10 cellular contexts compared by ENCODE assay signal in genomic region chr15:89115547-89115946, GRCh38. TPM values are rescaled to one million over a fixed set of nuclear protein-coding genes. Genes with fewer than 3 reads are reported as not detected.
A peak's percentile ranks its signal among the peaks of the same experiment; 100 is the strongest.
DNase-seq lines count a peak whose midpoint lies in the region; ATAC-seq, FAIRE-seq and TF ChIP-seq lines count a peak whose summit lies in the region.
"Had no signal": no experiment of that assay in that cellular context is flagged by ENCODE, and none has a peak within 500 bp of the region (broad histone marks: within the 10 kb centered on the region; RNA-seq: fewer than 3 reads in every experiment).

No MANE protein-coding gene starts in this region.

- POLR2A ChIA-PET in OCI-LY7 (lab: Charles Lee), result interaction anchor here (1.6 kb wide), 1 partner anchor 12 kb away, joined by 4 read pairs; no protein-coding TSS in a partner anchor

- intact Hi-C loops in OCI-LY7 (cut with micrococcal nuclease; ENCODE audit: unreplicated experiment), result no loop called here

- H3K9me2 ChIP-seq in OCI-LY7 (ENCODE audit: insufficient read depth, low read length), result no peaks in the 10 kb centered on the region

- ATAC-seq in foreskin keratinocyte (peak; percentile 41), HG02840 (IDR thresholded peaks at IDR 0.05; ENCODE audit: low FRiP score, unreplicated experiment) (no peak), GM21381 (IDR thresholded peaks at IDR 0.05; ENCODE audit: unreplicated experiment) (no peak)

- TF ChIP-seq CTCF in OCI-LY7 (conservative IDR thresholded peaks at IDR 0.05; ENCODE audit: low read length) (no peak), foreskin keratinocyte (conservative IDR thresholded peaks at IDR 0.05) (no peak)

- no peaks in the 10 kb centered on the region for H3K79me2 ChIP-seq in OCI-LY7 (ENCODE audit: insufficient read depth, low read depth, low read length)

- H2AFZ ChIP-seq in OCI-LY7 (ENCODE audit: low read length), result no peak overlapping the region

- CTCF ChIA-PET in OCI-LY7 (lab: Charles Lee; ENCODE audit: unreplicated experiment), result interaction anchor here (0.6 kb wide), 1 partner anchor 599 kb away, joined by 3 read pairs; no protein-coding TSS in a partner anchor

- no peaks in the 10 kb centered on the region for H4K20me1 ChIP-seq in OCI-LY7 (ENCODE audit: insufficient read depth, low read length)

- H3K27me3 ChIP-seq in foreskin keratinocyte (no peaks in the 10 kb centered on the region), small intestine (ENCODE audit: control insufficient read depth in 2 of 2, insufficient read depth in 2 of 2, low read length in 2 of 2) (no peaks in the 10 kb centered on the region)
- H3K27me3 ChIP-seq: ovary had no signal

- no peak for FAIRE-seq in small intestine (lab: Jason Lieb, UNC)
- FAIRE-seq: G401.6 had no signal

- H3K36me3 ChIP-seq in OCI-LY7 (ENCODE audit: insufficient read depth, low read length) (peaks cover 8% of the 10 kb centered on the region; the same call in 1 of the 2 replicates), small intestine (ENCODE audit: control insufficient read depth in 2 of 2, insufficient read depth in 2 of 2, low read length in 2 of 2) (peaks cover 2 to 5% of the 10 kb centered on the region in 2 donors)
- H3K36me3 ChIP-seq: ovary had no signal

- DNase-seq in NCI-H1105 (lab: John Stamatoyannopoulos, UW) (peak; percentile 76), OCI-LY7 (ENCODE audit: low spot score) (peak; percentile 32), foreskin keratinocyte (no peak), small intestine (peak; percentile 94), amygdala (lab: John Stamatoyannopoulos, UW) (no peak), activated gamma-delta T cell treated with Interleukin-2 at 50 U/mL for 16 hours (no peak)

- H3K9me3 ChIP-seq in OCI-LY7 (ENCODE audit: low read length) (no peaks in the 10 kb centered on the region), small intestine (ENCODE audit: control insufficient read depth, low read depth) (no peaks in the 10 kb centered on the region)
- H3K9me3 ChIP-seq: ovary had no signal

- no TSS peak for BruUV-seq in OCI-LY7 (replicated peaks; lab: Mats Ljungman, UMichigan)

- no peak overlapping the region for H3K4me3 ChIP-seq in OCI-LY7 (ENCODE audit: low read depth, low read length, poor library complexity, severe bottlenecking)
- no peak overlapping the region for H3K4me3 ChIP-seq in small intestine (ENCODE audit: low read depth in 1 of 2, low read length in 2 of 2)
- H3K4me3 ChIP-seq: ovary had no signal

- H3K27ac ChIP-seq in OCI-LY7 (ENCODE audit: low read depth, low read length, poor library complexity, severe bottlenecking) (no peak overlapping the region), foreskin keratinocyte (no peak overlapping the region), small intestine (ENCODE audit: low read depth in 1 of 2, low read length in 1 of 2) (peak overlapping the region; percentile 79 to 85)

- H3K4me1 ChIP-seq in OCI-LY7 (ENCODE audit: insufficient read depth, low read length, poor library complexity, severe bottlenecking) (peaks cover 9% of the 10 kb centered on the region), foreskin keratinocyte (peaks cover 6% of the 10 kb centered on the region), small intestine (ENCODE audit: control insufficient read depth in 2 of 2, insufficient read depth in 1 of 2, low read depth in 1 of 2, low read length in 1 of 2) (peaks cover 19 to 23% of the 10 kb centered on the region in 2 donors)

- 15 to 56% (median 45%) methylated on average over 5 of the region's 5 CpGs for WGBS in small intestine, 3 donors

- no peak overlapping the region for H3K4me2 ChIP-seq in OCI-LY7 (ENCODE audit: low read length)

RNA-seq across cellular contexts. Expression of gene ABHD2, which starts 27.3 kb away (rescaled TPM):
- total RNA-seq in OCI-LY7 (2014; rRNA removed; shearing (Covaris generic)), result 12.6 and 16.1 TPM in 2 replicates
- total RNA-seq in OCI-LY7 (2022) (22.8 and 30.3 TPM in 2 replicates), foreskin keratinocyte (32.7 and 41.4 TPM in 2 replicates)
- polyA plus RNA-seq in foreskin keratinocyte (4.9 and 6.5 TPM in 2 replicates), small intestine (10 to 100 TPM in 1 of 3 donors, 1 to 10 TPM in 2; 6.7 to 28.9 (median 8.6) TPM)

Comparison
In these comparisons a context has a peak if more than half of its experiments do, and no peak if none do; other contexts are left out.
1. DNase-seq: peak in NCI-H1105 (single experiment), OCI-LY7 (single experiment) and small intestine (single experiment); none in foreskin keratinocyte (0 of 2), amygdala (0 of 56) and activated gamma-delta T cell treated with Interleukin-2 at 50 U/mL for 16 hours (single experiment).
2. H3K27ac ChIP-seq: peak in small intestine (2 of 2); none in OCI-LY7 (single experiment) and foreskin keratinocyte (single experiment).